In genomic region chr19:4557186-4557970, GRCh38 we compare ENCODE assay signal across 1 cellular context.
TF ChIP-seq lines count a peak whose summit lies in the region.

No MANE protein-coding gene starts in this region.

TF ChIP-seq in K562, 482 proteins besides CTCF, POLR2A, EP300 and RAD21 (continued from another document and continues in another):
- TF ChIP-seq SFPQ (IDR thresholded peaks at IDR 0.05; ENCODE audit: low read depth, low read length) (no peak), CREB1 (IDR thresholded peaks at IDR 0.05) (no peak), CREB1 (CRISPR knock-in tag; IDR thresholded peaks at IDR 0.05) (no peak), ARID3B (CRISPR knock-in tag; IDR thresholded peaks at IDR 0.05; ENCODE audit: borderline replicate concordance) (no peak), E2F3 (CRISPR knock-in tag; IDR thresholded peaks at IDR 0.05) (no peak), CUX1 (CRISPR knock-in tag; IDR thresholded peaks at IDR 0.05) (no peak), FOXO4 (CRISPR knock-in tag; IDR thresholded peaks at IDR 0.05) (no peak), NCOA4 (IDR thresholded peaks at IDR 0.05; ENCODE audit: partially characterized antibody) (no peak), ZNF449 (CRISPR knock-in tag; IDR thresholded peaks at IDR 0.05) (no peak), CCAR2 (IDR thresholded peaks at IDR 0.05; ENCODE audit: low read depth, low read length) (no peak), MYNN (IDR thresholded peaks at IDR 0.05) (no peak), MYNN (CRISPR knock-in tag; IDR thresholded peaks at IDR 0.05) (no peak), PKNOX1 (IDR thresholded peaks at IDR 0.05) (no peak), BRD4 (IDR thresholded peaks at IDR 0.05) (no peak), ZNF695 (CRISPR knock-in tag; IDR thresholded peaks at IDR 0.05) (no peak), NFYB (IDR thresholded peaks at IDR 0.05; ENCODE audit: extremely low read depth, insufficient read length) (no peak), HNRNPL (IDR thresholded peaks at IDR 0.05; ENCODE audit: low read depth, low read length) (no peak), ILF3 (IDR thresholded peaks at IDR 0.05; ENCODE audit: borderline replicate concordance) (no peak), GTF2A2 (tag; IDR thresholded peaks at IDR 0.05) (no peak), ELK3 (CRISPR knock-in tag; IDR thresholded peaks at IDR 0.05) (no peak), HSF4 (CRISPR knock-in tag; IDR thresholded peaks at IDR 0.05; ENCODE audit: borderline replicate concordance) (no peak), NKRF (IDR thresholded peaks at IDR 0.05; ENCODE audit: borderline replicate concordance) (no peak), USF2 (CRISPR knock-in tag; IDR thresholded peaks at IDR 0.05) (no peak), EZH2 (IDR thresholded peaks at IDR 0.05; ENCODE audit: borderline replicate concordance, low read depth, low read length) (no peak), ZNF778 (CRISPR knock-in tag; IDR thresholded peaks at IDR 0.05) (no peak), RBM15 (IDR thresholded peaks at IDR 0.05; ENCODE audit: insufficient read depth, low read length) (no peak), SREBF1 (IDR thresholded peaks at IDR 0.05; ENCODE audit: borderline replicate concordance, low read depth, low read length) (no peak), XRCC4 (IDR thresholded peaks at IDR 0.05; ENCODE audit: extremely low read depth, insufficient read depth, insufficient read length) (no peak), HDAC8 (tag; IDR thresholded peaks at IDR 0.05) (no peak), SRSF9 (IDR thresholded peaks at IDR 0.05; ENCODE audit: borderline replicate concordance, low read depth, low read length) (no peak), HMG20B (CRISPR knock-in tag; IDR thresholded peaks at IDR 0.05) (no peak), ZNF133 (CRISPR knock-in tag; IDR thresholded peaks at IDR 0.05) (no peak), STAG1 (CRISPR knock-in tag; IDR thresholded peaks at IDR 0.05; ENCODE audit: borderline replicate concordance) (no peak; the same call in 1 of the 2 replicates), ZC3H8 (IDR thresholded peaks at IDR 0.05) (0 out of 2 replicates have a peak, but pooled peaks have one; percentile 9), HES1 (IDR thresholded peaks at IDR 0.05; ENCODE audit: low read depth) (no peak), KDM5B (IDR thresholded peaks at IDR 0.05; ENCODE audit: insufficient replicate concordance, low read depth, low read length) (no peak), ZEB2 (IDR thresholded peaks at IDR 0.05) (peak; percentile 72; the same call in 1 of the 2 replicates), LARP7 (IDR thresholded peaks at IDR 0.05) (0 out of 2 replicates have a peak, but pooled peaks have one; percentile 51), IRF1 (CRISPR knock-in tag; IDR thresholded peaks at IDR 0.05; ENCODE audit: borderline replicate concordance) (no peak), RBM17 (IDR thresholded peaks at IDR 0.05; ENCODE audit: borderline replicate concordance, low read depth, low read length) (no peak), MCM3 (IDR thresholded peaks at IDR 0.05) (no peak), NFXL1 (CRISPR knock-in tag; IDR thresholded peaks at IDR 0.05) (no peak), CHCHD3 (CRISPR knock-in tag; IDR thresholded peaks at IDR 0.05) (no peak), ZNF175 (CRISPR knock-in tag; IDR thresholded peaks at IDR 0.05; ENCODE audit: low read depth) (no peak), NCOA1 (IDR thresholded peaks at IDR 0.05; ENCODE audit: low read depth) (no peak), TCFL5 (CRISPR knock-in tag; conservative IDR thresholded peaks at IDR 0.05) (no peak), ZKSCAN1 (IDR thresholded peaks at IDR 0.05; ENCODE audit: low read depth, low read length) (no peak), NR2F6 (CRISPR knock-in tag; IDR thresholded peaks at IDR 0.05) (no peak), TCF3 (CRISPR knock-in tag; IDR thresholded peaks at IDR 0.05) (no peak), MYC (IDR thresholded peaks at IDR 0.05; ENCODE audit: low read depth, low read length) (no peak), MYC (CRISPR knock-in tag; IDR thresholded peaks at IDR 0.05; ENCODE audit: borderline replicate concordance, low read depth) (no peak)
